26 cellular contexts compared by ENCODE assay signal in the genomic region with DNA sequence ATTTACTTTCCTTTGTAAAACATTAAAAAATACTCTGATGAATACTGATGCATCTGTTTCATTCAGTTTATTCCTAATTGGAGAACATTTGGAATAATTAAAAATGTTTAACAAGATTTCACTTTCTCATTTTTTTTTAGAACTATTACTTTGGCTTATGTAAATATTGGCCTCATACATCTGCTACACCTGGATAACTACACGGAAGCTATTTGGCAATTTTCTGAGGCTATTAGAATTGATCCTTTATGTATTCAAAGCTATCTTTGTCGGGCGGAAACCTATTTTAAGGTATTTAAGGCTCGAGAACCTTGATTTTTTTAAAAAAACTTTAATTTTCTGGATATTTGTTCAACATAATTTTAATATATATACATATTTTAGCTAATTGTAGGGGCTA.
"Had no signal": no experiment of that assay in that cellular context is flagged by ENCODE, and none has a peak within 500 bp of the region (broad histone marks: within the 10 kb centered on the region; RNA-seq: fewer than 3 reads in every experiment).

No MANE protein-coding gene starts in this region.

- DNase-seq: colonic mucosa; cortex of kidney; effector CD8-positive, alpha-beta T cell; effector memory CD8-positive, alpha-beta T cell; endodermal cell; erythroblast; esophagus squamous epithelium; foreskin fibroblast; foreskin melanocyte; gastrocnemius medialis; glutamatergic neuron; head of caudate nucleus; heart right ventricle; hippocampal formation; left cardiac atrium; left lung; left ventricle myocardium superior; mammary epithelial cell; mesendoderm; midbrain had no signal

- ATAC-seq: effector memory CD8-positive, alpha-beta T cell; esophagus mucosa; gastrocnemius medialis; heart right ventricle; left cardiac atrium; left lung; left ventricle myocardium superior had no signal

- FAIRE-seq: endometrium, islet of Langerhans, keratinocyte had no signal

- H3K27ac ChIP-seq: colonic mucosa, epithelial cell of prostate, esophagus squamous epithelium, gastrocnemius medialis, heart right ventricle, left lung had no signal

- H3K27me3 ChIP-seq: colonic mucosa, esophagus squamous epithelium, gastrocnemius medialis, heart right ventricle, left lung had no signal

- H3K4me1 ChIP-seq: colonic mucosa, esophagus squamous epithelium, gastrocnemius medialis, heart right ventricle, left lung had no signal

- H3K36me3 ChIP-seq: colonic mucosa, esophagus squamous epithelium, gastrocnemius medialis, heart right ventricle, left lung had no signal

- H3K9me3 ChIP-seq: colonic mucosa, esophagus squamous epithelium, gastrocnemius medialis, heart right ventricle, left lung had no signal

- H3K4me3 ChIP-seq: colonic mucosa, esophagus squamous epithelium, gastrocnemius medialis, heart right ventricle, left lung, lung had no signal
